ENCODE assay signal across 1 cellular context in the genomic region with DNA sequence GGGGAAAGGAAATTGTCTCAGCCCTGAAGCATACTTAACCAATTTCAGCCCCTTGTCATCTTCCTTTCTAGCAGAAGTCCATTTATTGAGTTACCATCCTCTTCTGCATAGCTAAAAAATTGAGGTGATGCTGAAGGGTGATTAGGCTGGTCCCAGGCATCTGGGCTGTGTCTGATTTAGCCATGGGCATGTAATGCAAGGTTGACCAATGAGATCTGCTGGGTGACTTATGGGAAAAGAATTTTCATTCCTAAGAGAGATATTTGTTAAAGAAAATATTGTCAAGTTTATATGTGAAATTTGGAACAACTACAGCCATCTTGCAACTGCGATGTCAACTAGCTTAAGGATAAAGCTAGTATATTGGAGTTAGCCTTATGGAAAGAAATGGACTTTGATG.
TF ChIP-seq lines count a peak whose summit lies in the region.

No MANE protein-coding gene starts in this region.

TF ChIP-seq in HepG2, 621 proteins besides CTCF, POLR2A, EP300 and RAD21:
- no peak for TF ChIP-seq HOXA9 (CRISPR knock-in tag; IDR thresholded peaks at IDR 0.05; ENCODE audit: borderline replicate concordance)
- no peak for TF ChIP-seq ISL2 (CRISPR knock-in tag; IDR thresholded peaks at IDR 0.05)
- no peak for TF ChIP-seq KLF6 (CRISPR knock-in tag; IDR thresholded peaks at IDR 0.05)
- TF ChIP-seq FOXA3 (CRISPR knock-in tag; IDR thresholded peaks at IDR 0.05), result no peak
- TF ChIP-seq, protein P1, sequence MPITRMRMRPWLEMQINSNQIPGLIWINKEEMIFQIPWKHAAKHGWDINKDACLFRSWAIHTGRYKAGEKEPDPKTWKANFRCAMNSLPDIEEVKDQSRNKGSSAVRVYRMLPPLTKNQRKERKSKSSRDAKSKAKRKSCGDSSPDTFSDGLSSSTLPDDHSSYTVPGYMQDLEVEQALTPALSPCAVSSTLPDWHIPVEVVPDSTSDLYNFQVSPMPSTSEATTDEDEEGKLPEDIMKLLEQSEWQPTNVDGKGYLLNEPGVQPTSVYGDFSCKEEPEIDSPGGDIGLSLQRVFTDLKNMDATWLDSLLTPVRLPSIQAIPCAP (CRISPR knock-in tag; IDR thresholded peaks at IDR 0.05; ENCODE audit: low read depth), result no peak
